ENCODE assay signal across 16 cellular contexts in the genomic region with DNA sequence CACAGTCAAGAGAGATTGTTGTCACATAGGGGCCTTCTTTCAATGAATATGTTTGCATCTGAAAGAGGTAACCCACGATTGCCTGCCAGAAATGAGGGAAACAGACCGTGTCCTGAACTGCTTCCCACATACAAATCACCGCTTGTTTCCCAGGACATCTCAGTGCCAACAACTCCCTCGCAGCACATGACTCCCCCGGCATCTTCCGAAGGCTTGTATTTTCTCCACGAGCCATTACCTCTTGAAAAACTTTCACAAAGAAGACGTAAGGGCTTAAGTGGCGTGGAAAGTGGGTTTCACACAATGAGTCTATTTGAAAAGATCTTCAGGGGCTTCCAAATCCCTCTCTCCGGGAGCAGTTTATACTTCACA. TPM values are rescaled to one million over a fixed set of nuclear protein-coding genes. Genes with fewer than 3 reads are reported as not detected.
DNase-seq lines count a peak whose midpoint lies in the region; TF ChIP-seq lines count a peak whose summit lies in the region.
"Had no signal": no experiment of that assay in that cellular context is flagged by ENCODE, and none has a peak within 500 bp of the region (broad histone marks: within the 10 kb centered on the region; RNA-seq: fewer than 3 reads in every experiment).

No MANE protein-coding gene starts in this region.

- H3K9ac ChIP-seq in parathyroid adenoma: no peak overlapping the region
- H3K9ac ChIP-seq: KMS-11 had no signal

- H3K4me1 ChIP-seq in esophagus muscularis mucosa (peaks cover 0 to 5% (median 4%) of the 10 kb centered on the region in 4 donors), parathyroid adenoma (no peaks in the 10 kb centered on the region)

- no peak for TF ChIP-seq EP300 in esophagus muscularis mucosa (IDR thresholded peaks at IDR 0.05)

- DNase-seq in COLO668 (lab: John Stamatoyannopoulos, UW; ENCODE audit: unreplicated experiment): peak; percentile 34
- peak; percentile 86 for DNase-seq in NCI-H2107 treated with DMSO at 0.1 percent for 48 hours (lab: John Stamatoyannopoulos, UW; ENCODE audit: unreplicated experiment)
- no peak for DNase-seq in esophagus muscularis mucosa (ENCODE audit: extremely low spot score)
- no peak for DNase-seq in NCI-H774 (lab: John Stamatoyannopoulos, UW)
- no peak for DNase-seq in activated naive CD4-positive, alpha-beta T cell treated with anti-CD3 and anti-CD28 coated beads for 36 hours
- no peak for DNase-seq in NAMALWA (ENCODE audit: low spot score)
- DNase-seq in NCI-H2171 treated with DMSO at 0.1 percent for 48 hours (lab: John Stamatoyannopoulos, UW): no peak
- DNase-seq: activated CD4-positive, alpha-beta T cell treated with anti-CD3 and anti-CD28 coated beads, Interleukin-2, amount 10 ng/mL, durations not matched to agents 24 days and 14 days; activated T-cell treated with anti-CD3 and anti-CD28 coated beads for 4 hours; heart right ventricle; NCI-H2029; stimulated activated CD4-positive, alpha-beta T cell treated with anti-CD3 and anti-CD28 coated beads, Interleukin-15, amount 100 ng/mL, for 24 hours; T-helper 9 cell had no signal

- no peaks in the 10 kb centered on the region for H3K4me1 Mint-ChIP-seq in activated naive CD4-positive, alpha-beta T cell treated with anti-CD3 and anti-CD28 coated beads for 36 hours (ENCODE audit: low read depth)
- H3K4me1 Mint-ChIP-seq: activated CD4-positive, alpha-beta T cell treated with anti-CD3 and anti-CD28 coated beads, Interleukin-2, amount 10 ng/mL, durations not matched to agents 24 days and 14 days had no signal

- H3K4me3 ChIP-seq in esophagus muscularis mucosa (no peak overlapping the region), parathyroid adenoma (ENCODE audit: low read depth, low read length) (peak overlapping the region; percentile 25)
- H3K4me3 ChIP-seq: heart right ventricle had no signal

- H3K36me3 Mint-ChIP-seq in activated naive CD4-positive, alpha-beta T cell treated with anti-CD3 and anti-CD28 coated beads for 36 hours (ENCODE audit: low read depth): no peaks in the 10 kb centered on the region

- H2AFZ ChIP-seq in parathyroid adenoma: no peak overlapping the region

- H3K27me3 Mint-ChIP-seq in activated naive CD4-positive, alpha-beta T cell treated with anti-CD3 and anti-CD28 coated beads for 36 hours (ENCODE audit: low read depth): no peaks in the 10 kb centered on the region

- H3K79me2 ChIP-seq in parathyroid adenoma: no peaks in the 10 kb centered on the region

- H3K4me2 ChIP-seq in parathyroid adenoma (ENCODE audit: low read length): peak overlapping the region; percentile 62
- H3K4me2 ChIP-seq: KMS-11 had no signal

- peak overlapping the region in 3 of 4 donors; percentile 27 to 42 (median 38) for H3K27ac ChIP-seq in esophagus muscularis mucosa (replicated peaks in 1 of 4)
- no peak overlapping the region for H3K27ac ChIP-seq in parathyroid adenoma
- H3K27ac ChIP-seq: heart right ventricle, KMS-11 had no signal

- WGBS in esophagus muscularis mucosa: 80% methylated on average over 10 of the region's 10 CpGs

- no peaks in the 10 kb centered on the region for H3K9me3 Mint-ChIP-seq in activated naive CD4-positive, alpha-beta T cell treated with anti-CD3 and anti-CD28 coated beads for 36 hours
- H3K9me3 Mint-ChIP-seq: activated CD4-positive, alpha-beta T cell treated with anti-CD3 and anti-CD28 coated beads, Interleukin-2, amount 10 ng/mL, durations not matched to agents 24 days and 14 days had no signal

- no peak for TF ChIP-seq POLR2A in esophagus muscularis mucosa (IDR thresholded peaks at IDR 0.05; ENCODE audit: low read depth)

- CTCF ChIA-PET in activated naive CD4-positive, alpha-beta T cell treated with anti-CD3 and anti-CD28 coated beads for 36 hours (lab: Charles Lee): interaction anchor here (0.6 kb wide), 1 partner anchor 159 kb away, joined by 3 read pairs; no protein-coding TSS in a partner anchor

- H3K9me3 ChIP-seq in esophagus muscularis mucosa (no peaks in the 10 kb centered on the region), parathyroid adenoma (ENCODE audit: control insufficient read depth, low read length) (no peaks in the 10 kb centered on the region)
- H3K9me3 ChIP-seq: heart right ventricle had no signal

- intact Hi-C loops in esophagus muscularis mucosa (cut with DNase I): no loop called here
- intact Hi-C loops in activated naive CD4-positive, alpha-beta T cell treated with anti-CD3 and anti-CD28 coated beads for 36 hours (cut with micrococcal nuclease): no loop called here

- H3K27me3 ChIP-seq in esophagus muscularis mucosa (peaks cover 0 to 60% (median 7%) of the 10 kb centered on the region in 4 donors), parathyroid adenoma (ENCODE audit: control insufficient read depth, insufficient read depth, low read length) (no peaks in the 10 kb centered on the region)

- H3K27ac Mint-ChIP-seq in activated naive CD4-positive, alpha-beta T cell treated with anti-CD3 and anti-CD28 coated beads for 36 hours: no peak overlapping the region
- H3K27ac Mint-ChIP-seq: activated CD4-positive, alpha-beta T cell treated with anti-CD3 and anti-CD28 coated beads, Interleukin-2, amount 10 ng/mL, durations not matched to agents 24 days and 14 days; progenitor cell of endocrine pancreas had no signal

- TF ChIP-seq CTCF in esophagus muscularis mucosa (IDR thresholded peaks at IDR 0.05) (no peak), parathyroid adenoma (IDR thresholded peaks at IDR 0.05) (no peak)

- H3K36me3 ChIP-seq in esophagus muscularis mucosa: no peaks in the 10 kb centered on the region
- no peaks in the 10 kb centered on the region for H3K36me3 ChIP-seq in parathyroid adenoma (ENCODE audit: control insufficient read depth, insufficient read depth, low read length)
- H3K36me3 ChIP-seq: heart right ventricle had no signal

- H3K4me3 Mint-ChIP-seq in activated naive CD4-positive, alpha-beta T cell treated with anti-CD3 and anti-CD28 coated beads for 36 hours: no peak overlapping the region
- H3K4me3 Mint-ChIP-seq: activated CD4-positive, alpha-beta T cell treated with anti-CD3 and anti-CD28 coated beads, Interleukin-2, amount 10 ng/mL, durations not matched to agents 24 days and 14 days had no signal

RNA-seq across cellular contexts. Expression of a gene that starts 31.6 kb away (rescaled TPM):
- total RNA-seq in esophagus muscularis mucosa: 10 to 100 TPM; 29.2 to 68.4 (median 40.4) TPM
- 1 to 10 TPM; 6.3 to 7.4 TPM for total RNA-seq in activated naive CD4-positive, alpha-beta T cell treated with anti-CD3 and anti-CD28 coated beads for 36 hours

Comparison
In these comparisons a context has a peak if more than half of its experiments do, and no peak if none do; other contexts are left out.
1. DNase-seq: peak in COLO668 (single experiment) and NCI-H2107 treated with DMSO at 0.1 percent for 48 hours (single experiment); none in esophagus muscularis mucosa (single experiment), NCI-H774 (single experiment), activated naive CD4-positive, alpha-beta T cell treated with anti-CD3 and anti-CD28 coated beads for 36 hours (single experiment), NAMALWA (single experiment) and NCI-H2171 treated with DMSO at 0.1 percent for 48 hours (single experiment).